31 cellular contexts compared by ENCODE assay signal in genomic region chr11:128779036-128779435, GRCh38.
DNase-seq lines count a peak whose midpoint lies in the region; TF ChIP-seq lines count a peak whose summit lies in the region.
"Had no signal": no experiment of that assay in that cellular context is flagged by ENCODE, and none has a peak within 500 bp of the region (broad histone marks: within the 10 kb centered on the region; RNA-seq: fewer than 3 reads in every experiment).

No MANE protein-coding gene starts in this region.

- H3K27me3 ChIP-seq in BJ (ENCODE audit: control insufficient read depth, insufficient read depth, low read length) (no peaks in the 10 kb centered on the region), SJCRH30 (no peaks in the 10 kb centered on the region), osteoblast (ENCODE audit: insufficient read depth, low read length) (no peaks in the 10 kb centered on the region)
- H3K27me3 ChIP-seq: colonic mucosa, ovary, upper lobe of right lung had no signal

- H3K27me3 Mint-ChIP-seq in glutamatergic neuron (ENCODE audit: unreplicated experiment) = peaks cover 2% of the 10 kb centered on the region
- H3K27me3 Mint-ChIP-seq: naive B cell had no signal

- H3K27ac Mint-ChIP-seq in glutamatergic neuron (ENCODE audit: unreplicated experiment) = no peak overlapping the region
- H3K27ac Mint-ChIP-seq: brain had no signal

- no peaks in the 10 kb centered on the region for H3K36me3 Mint-ChIP-seq in glutamatergic neuron (ENCODE audit: unreplicated experiment)
- H3K36me3 Mint-ChIP-seq: brain had no signal

- TF ChIP-seq CTCF in BJ (IDR thresholded peaks at IDR 0.05; ENCODE audit: insufficient read depth, low read depth, low read length) (no peak), osteoblast (IDR thresholded peaks at IDR 0.05; ENCODE audit: extremely low read depth, low read depth, low read length) (no peak), glutamatergic neuron (IDR thresholded peaks at IDR 0.05; ENCODE audit: partially characterized antibody, unreplicated experiment) (no peak)

- H3K4me1 ChIP-seq in SJCRH30 = peaks cover 7% of the 10 kb centered on the region; the same call in 1 of the 2 replicates
- peaks cover 14% of the 10 kb centered on the region for H3K4me1 ChIP-seq in osteoblast (ENCODE audit: insufficient read depth, low read length)
- H3K4me1 ChIP-seq: colonic mucosa had no signal

- H3K27ac ChIP-seq in SJCRH30 (peak overlapping the region; percentile 54), osteoblast (ENCODE audit: low read depth, low read length) (peak overlapping the region; percentile 90)
- H3K27ac ChIP-seq: colonic mucosa, gastrocnemius medialis, ovary, upper lobe of right lung had no signal

- H3K4me3 Mint-ChIP-seq in glutamatergic neuron (ENCODE audit: unreplicated experiment) = no peak overlapping the region
- H3K4me3 Mint-ChIP-seq: brain, immature natural killer cell, naive B cell had no signal

- no peaks in the 10 kb centered on the region for H3K79me2 ChIP-seq in osteoblast (ENCODE audit: insufficient read depth, low read length)

- peaks cover 14% of the 10 kb centered on the region for H3K4me1 Mint-ChIP-seq in glutamatergic neuron (ENCODE audit: low read depth, unreplicated experiment)

- H3K4me3 ChIP-seq in BJ (ENCODE audit: low read depth, low read length) (no peak overlapping the region), SJCRH30 (no peak overlapping the region), osteoblast (ENCODE audit: insufficient read depth, low read length) (no peak overlapping the region)
- H3K4me3 ChIP-seq: colonic mucosa, gastrocnemius medialis, ovary, smooth muscle cell, upper lobe of right lung had no signal

- H3K4me2 ChIP-seq in osteoblast (ENCODE audit: insufficient read depth, low read length) = peak overlapping the region; percentile 28
- H3K4me2 ChIP-seq: smooth muscle cell had no signal

- H2AFZ ChIP-seq in osteoblast (ENCODE audit: low read length) = no peak overlapping the region

- CTCF ChIA-PET in BJ (lab: Yijun Ruan, JAX) = interaction anchor here (1.0 to 1.8 kb wide), 3 partner anchors 28 to 621 kb away, joined by 3 to 5 read pairs (median 3); no protein-coding TSS in a partner anchor

- H3K36me3 ChIP-seq in BJ (ENCODE audit: control insufficient read depth, insufficient read depth, low read length) = peaks cover 2% of the 10 kb centered on the region; the same call in 1 of the 2 replicates
- H3K36me3 ChIP-seq in SJCRH30 = no peaks in the 10 kb centered on the region
- peaks cover 28% of the 10 kb centered on the region for H3K36me3 ChIP-seq in osteoblast (ENCODE audit: insufficient read depth, low read length)
- H3K36me3 ChIP-seq: colonic mucosa, gastrocnemius medialis, ovary had no signal

- DNase-seq in BJ (ENCODE audit: low read depth) (peak; percentile 90), SJCRH30 (peak in 1 of 2 experiments; percentile 74), epidermal melanocyte (ENCODE audit: insufficient read length, low spot score) (peak; percentile 44), osteoblast (ENCODE audit: insufficient read length, low spot score, missing footprints) (peak; percentile 89), globus pallidus (ENCODE audit: low spot score) (no peak), glutamatergic neuron (no peak), NCI-H1048 (lab: John Stamatoyannopoulos, UW) (no peak)
- DNase-seq in stimulated activated CD8-positive, alpha-beta memory T cell treated with anti-CD3 and anti-CD28 coated beads, Interleukin-4, amount 100 ng/mL, for 48 hours = no peak
- DNase-seq: ACHN; activated gamma-delta T cell treated with Interleukin-2 at 50 U/mL for 16 hours; C1 segment of cervical spinal cord; colonic mucosa; COR-L47; DMS53; effector CD8-positive, alpha-beta T cell; erythroblast; gastrocnemius medialis; hypothalamus; immature natural killer cell; Kasumi-1; MV-4-11; naive B cell; NCI-H510A; OCI-M1; ovary; retina; stimulated activated CD4-positive, alpha-beta T cell treated with anti-CD3 and anti-CD28 coated beads, Interleukin-1b, Interleukin-23, amount 100 ng/mL, for 48 hours; T-helper 2 cell had no signal

- no peaks in the 10 kb centered on the region for H4K20me1 ChIP-seq in osteoblast (ENCODE audit: insufficient read depth, low read length)

- no peaks in the 10 kb centered on the region for H3K9me3 ChIP-seq in SJCRH30 (replicated peaks)
- H3K9me3 ChIP-seq in osteoblast (ENCODE audit: low read depth, low read length) = no peaks in the 10 kb centered on the region
- H3K9me3 ChIP-seq: colonic mucosa, gastrocnemius medialis, ovary, upper lobe of right lung had no signal

- POLR2A ChIA-PET in BJ (lab: Charles Lee) = interaction anchor here (0.6 kb wide), 2 partner anchors 354 to 1082 kb away, joined by 3 to 5 read pairs; no protein-coding TSS in a partner anchor

- no peaks in the 10 kb centered on the region for H3K9me3 Mint-ChIP-seq in glutamatergic neuron (ENCODE audit: unreplicated experiment)
- H3K9me3 Mint-ChIP-seq: immature natural killer cell, naive B cell had no signal

Comparison
In these comparisons a context has a peak if more than half of its experiments do, and no peak if none do; other contexts are left out.
1. DNase-seq: peak in BJ (single experiment), epidermal melanocyte (single experiment) and osteoblast (single experiment); none in stimulated activated CD8-positive, alpha-beta memory T cell treated with anti-CD3 and anti-CD28 coated beads, Interleukin-4, amount 100 ng/mL, for 48 hours (single experiment), globus pallidus (single experiment), glutamatergic neuron (single experiment) and NCI-H1048 (single experiment).